8 cellular contexts compared by ENCODE assay signal in the genomic region with DNA sequence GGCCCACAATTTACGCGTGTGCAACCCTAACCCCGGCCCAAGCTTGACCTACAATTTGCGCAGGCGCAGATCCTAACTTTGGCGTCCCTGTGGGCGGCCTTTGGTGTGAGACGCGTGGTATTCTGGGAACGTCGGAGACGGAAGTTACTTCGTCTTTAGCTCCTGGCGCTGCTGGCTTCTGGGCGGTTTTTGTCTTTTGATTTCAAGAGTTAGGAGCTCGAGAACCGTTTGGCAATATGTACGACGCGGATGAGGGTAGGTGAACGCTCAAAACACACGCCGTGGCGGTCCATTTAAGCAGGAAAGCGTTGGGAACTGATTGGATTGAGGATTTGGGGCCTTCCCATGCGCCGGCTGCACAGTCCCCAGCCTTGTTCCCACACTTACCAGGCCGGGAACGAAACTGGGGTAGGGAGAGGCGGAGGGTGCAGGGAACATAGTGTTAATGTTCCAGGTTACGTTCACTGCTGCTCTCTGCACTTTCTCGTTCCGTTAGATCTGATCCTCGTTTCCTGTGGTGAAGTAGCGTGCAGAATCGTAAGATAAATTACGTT. TPM values are rescaled to one million over a fixed set of nuclear protein-coding genes. Genes with fewer than 3 reads are reported as not detected.
DNase-seq lines count a peak whose midpoint lies in the region; ATAC-seq and TF ChIP-seq lines count a peak whose summit lies in the region.

A gene (plus strand): TSS at position 147 of the 554 bp plus-strand sequence. CDS start 90 bp downstream, at position 237.

- CTCF ChIA-PET in WTC11 (lab: Charles Lee) = interaction anchor here (0.5 to 2.9 kb wide), 5 partner anchors 18 to 142 kb away, joined by 3 to 18 read pairs (median 8); a partner anchor contains a TSS

- TF ChIP-seq CTCF in WTC11 (IDR thresholded peaks at IDR 0.05) (no peak), cardiac fibroblast (IDR thresholded peaks at IDR 0.05; ENCODE audit: low read depth, low read length) (no peak)

- POLR2A ChIA-PET in WTC11 (lab: Charles Lee) = interaction anchor here (0.6 to 2.8 kb wide), 5 partner anchors 10 to 543 kb away, joined by 3 to 18 read pairs (median 6); a partner anchor contains a TSS

- H3K36me3 Mint-ChIP-seq in WTC11 (peaks cover 15% of the 10 kb centered on the region), immature natural killer cell (peaks cover 4 to 10% (median 8%) of the 10 kb centered on the region in 3 donors)

- ATAC-seq in GM18873 (IDR thresholded peaks at IDR 0.05; ENCODE audit: low FRiP score, unreplicated experiment) (peak; percentile 54), HG03139 (IDR thresholded peaks at IDR 0.05; ENCODE audit: unreplicated experiment) (peak; percentile 52), WTC11 (peak; percentile 64)

- in situ Hi-C loops in ACHN (cut with HindIII; ENCODE audit: low pct_ligation_motif_present, low pct_unique_long_range_greater_than_20kb, low sequenced_read_pairs) = no loop called here

- H3K4me3 Mint-ChIP-seq in WTC11 = peak within 1 kb of the TSS; percentile 99
- H3K4me3 Mint-ChIP-seq in immature natural killer cell = peak within 1 kb of the TSS; percentile 99 to 100 (median 100)

- peak within 1 kb of the TSS; percentile 95 to 96 for H3K4me3 ChIP-seq in cardiac fibroblast (replicated peaks in 1 of 2; ENCODE audit: low read depth in 2 of 2, low read length in 2 of 2)

- H3K27me3 Mint-ChIP-seq in WTC11 (ENCODE audit: low read depth) (no peaks in the 10 kb centered on the region; the same call in 1 of the 2 replicates), immature natural killer cell (ENCODE audit: low read depth in 3 of 3) (peaks cover 20 to 39% (median 32%) of the 10 kb centered on the region in 3 donors)

- H3K9me3 Mint-ChIP-seq in WTC11 (no peaks in the 10 kb centered on the region), immature natural killer cell (peaks cover 0 to 2% (median 0%) of the 10 kb centered on the region in 6 donors)

- DNase-seq in ACHN (peak; percentile 93), NCI-H2227 (lab: John Stamatoyannopoulos, UW; ENCODE audit: unreplicated experiment) (peak; percentile 92), WTC11 (ENCODE audit: low spot score) (peak; percentile 95), cardiac fibroblast (ENCODE audit: low read depth in 2 of 2) (peak; percentile 96), immature natural killer cell (peak; percentile 88 to 89 (median 88))
- peak; percentile 78 to 87 for DNase-seq in stimulated activated CD4-positive, alpha-beta T cell treated with anti-CD3 and anti-CD28 coated beads, Interleukin-12 subunit alpha, Interleukin-12 subunit beta, amount 100 ng/mL, for 24 hours (ENCODE audit: low read depth in 2 of 2)

- H3K4me1 Mint-ChIP-seq in WTC11 = peaks cover 25% of the 10 kb centered on the region
- H3K4me1 Mint-ChIP-seq in immature natural killer cell = peaks cover 67 to 71% of the 10 kb centered on the region in 2 donors

- H3K27ac Mint-ChIP-seq in WTC11 = peak within 1 kb of the TSS; percentile 99
- H3K27ac Mint-ChIP-seq in immature natural killer cell = peak within 1 kb of the TSS; percentile 97 to 100 (median 100)

TF ChIP-seq in WTC11, 78 proteins besides CTCF, POLR2A, EP300 and RAD21:
- 0 out of 2 replicates have a peak, but pooled peaks have one; percentile 27 for TF ChIP-seq FOXK1 (CRISPR knock-in tag; IDR thresholded peaks at IDR 0.05)
- TF ChIP-seq, protein P1, sequence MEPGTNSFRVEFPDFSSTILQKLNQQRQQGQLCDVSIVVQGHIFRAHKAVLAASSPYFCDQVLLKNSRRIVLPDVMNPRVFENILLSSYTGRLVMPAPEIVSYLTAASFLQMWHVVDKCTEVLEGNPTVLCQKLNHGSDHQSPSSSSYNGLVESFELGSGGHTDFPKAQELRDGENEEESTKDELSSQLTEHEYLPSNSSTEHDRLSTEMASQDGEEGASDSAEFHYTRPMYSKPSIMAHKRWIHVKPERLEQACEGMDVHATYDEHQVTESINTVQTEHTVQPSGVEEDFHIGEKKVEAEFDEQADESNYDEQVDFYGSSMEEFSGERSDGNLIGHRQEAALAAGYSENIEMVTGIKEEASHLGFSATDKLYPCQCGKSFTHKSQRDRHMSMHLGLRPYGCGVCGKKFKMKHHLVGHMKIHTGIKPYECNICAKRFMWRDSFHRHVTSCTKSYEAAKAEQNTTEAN (CRISPR knock-in tag; IDR thresholded peaks at IDR 0.05) = 0 out of 2 replicates have a peak, but pooled peaks have one; percentile 43
- TF ChIP-seq, protein P2, sequence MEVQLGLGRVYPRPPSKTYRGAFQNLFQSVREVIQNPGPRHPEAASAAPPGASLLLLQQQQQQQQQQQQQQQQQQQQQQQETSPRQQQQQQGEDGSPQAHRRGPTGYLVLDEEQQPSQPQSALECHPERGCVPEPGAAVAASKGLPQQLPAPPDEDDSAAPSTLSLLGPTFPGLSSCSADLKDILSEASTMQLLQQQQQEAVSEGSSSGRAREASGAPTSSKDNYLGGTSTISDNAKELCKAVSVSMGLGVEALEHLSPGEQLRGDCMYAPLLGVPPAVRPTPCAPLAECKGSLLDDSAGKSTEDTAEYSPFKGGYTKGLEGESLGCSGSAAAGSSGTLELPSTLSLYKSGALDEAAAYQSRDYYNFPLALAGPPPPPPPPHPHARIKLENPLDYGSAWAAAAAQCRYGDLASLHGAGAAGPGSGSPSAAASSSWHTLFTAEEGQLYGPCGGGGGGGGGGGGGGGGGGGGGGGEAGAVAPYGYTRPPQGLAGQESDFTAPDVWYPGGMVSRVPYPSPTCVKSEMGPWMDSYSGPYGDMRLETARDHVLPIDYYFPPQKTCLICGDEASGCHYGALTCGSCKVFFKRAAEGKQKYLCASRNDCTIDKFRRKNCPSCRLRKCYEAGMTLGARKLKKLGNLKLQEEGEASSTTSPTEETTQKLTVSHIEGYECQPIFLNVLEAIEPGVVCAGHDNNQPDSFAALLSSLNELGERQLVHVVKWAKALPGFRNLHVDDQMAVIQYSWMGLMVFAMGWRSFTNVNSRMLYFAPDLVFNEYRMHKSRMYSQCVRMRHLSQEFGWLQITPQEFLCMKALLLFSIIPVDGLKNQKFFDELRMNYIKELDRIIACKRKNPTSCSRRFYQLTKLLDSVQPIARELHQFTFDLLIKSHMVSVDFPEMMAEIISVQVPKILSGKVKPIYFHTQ (CRISPR knock-in tag; IDR thresholded peaks at IDR 0.05) = peak; percentile 22; the same call in 1 of the 2 replicates
- no peak for TF ChIP-seq GTF2I (CRISPR knock-in tag; conservative IDR thresholded peaks at IDR 0.05)
- TF ChIP-seq SOX15 (CRISPR knock-in tag; IDR thresholded peaks at IDR 0.05) = no peak
- peak; percentile 72; the same call in 1 of the 2 replicates for TF ChIP-seq CREM (CRISPR knock-in tag; IDR thresholded peaks at IDR 0.05)
- TF ChIP-seq IRF2 (CRISPR knock-in tag; IDR thresholded peaks at IDR 0.05; ENCODE audit: borderline replicate concordance, low read depth) = no peak
- TF ChIP-seq GABPB1 (CRISPR knock-in tag; IDR thresholded peaks at IDR 0.05) = peak; percentile 29; the same call in 1 of the 2 replicates
- peak; percentile 65 for TF ChIP-seq SP1 (CRISPR knock-in tag; conservative IDR thresholded peaks at IDR 0.05)
- TF ChIP-seq, protein P3, sequence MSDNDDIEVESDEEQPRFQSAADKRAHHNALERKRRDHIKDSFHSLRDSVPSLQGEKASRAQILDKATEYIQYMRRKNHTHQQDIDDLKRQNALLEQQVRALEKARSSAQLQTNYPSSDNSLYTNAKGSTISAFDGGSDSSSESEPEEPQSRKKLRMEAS (CRISPR knock-in tag; IDR thresholded peaks at IDR 0.05) = peak; percentile 67
- TF ChIP-seq GRHL2 (CRISPR knock-in tag; IDR thresholded peaks at IDR 0.05; ENCODE audit: insufficient replicate concordance, severe bottlenecking) = no peak
- TF ChIP-seq RELA (CRISPR knock-in tag; IDR thresholded peaks at IDR 0.05; ENCODE audit: borderline replicate concordance) = no peak
- TF ChIP-seq TEAD1 (CRISPR knock-in tag; IDR thresholded peaks at IDR 0.05) = 0 out of 2 replicates have a peak, but pooled peaks have one; percentile 15
- TF ChIP-seq, protein P4, sequence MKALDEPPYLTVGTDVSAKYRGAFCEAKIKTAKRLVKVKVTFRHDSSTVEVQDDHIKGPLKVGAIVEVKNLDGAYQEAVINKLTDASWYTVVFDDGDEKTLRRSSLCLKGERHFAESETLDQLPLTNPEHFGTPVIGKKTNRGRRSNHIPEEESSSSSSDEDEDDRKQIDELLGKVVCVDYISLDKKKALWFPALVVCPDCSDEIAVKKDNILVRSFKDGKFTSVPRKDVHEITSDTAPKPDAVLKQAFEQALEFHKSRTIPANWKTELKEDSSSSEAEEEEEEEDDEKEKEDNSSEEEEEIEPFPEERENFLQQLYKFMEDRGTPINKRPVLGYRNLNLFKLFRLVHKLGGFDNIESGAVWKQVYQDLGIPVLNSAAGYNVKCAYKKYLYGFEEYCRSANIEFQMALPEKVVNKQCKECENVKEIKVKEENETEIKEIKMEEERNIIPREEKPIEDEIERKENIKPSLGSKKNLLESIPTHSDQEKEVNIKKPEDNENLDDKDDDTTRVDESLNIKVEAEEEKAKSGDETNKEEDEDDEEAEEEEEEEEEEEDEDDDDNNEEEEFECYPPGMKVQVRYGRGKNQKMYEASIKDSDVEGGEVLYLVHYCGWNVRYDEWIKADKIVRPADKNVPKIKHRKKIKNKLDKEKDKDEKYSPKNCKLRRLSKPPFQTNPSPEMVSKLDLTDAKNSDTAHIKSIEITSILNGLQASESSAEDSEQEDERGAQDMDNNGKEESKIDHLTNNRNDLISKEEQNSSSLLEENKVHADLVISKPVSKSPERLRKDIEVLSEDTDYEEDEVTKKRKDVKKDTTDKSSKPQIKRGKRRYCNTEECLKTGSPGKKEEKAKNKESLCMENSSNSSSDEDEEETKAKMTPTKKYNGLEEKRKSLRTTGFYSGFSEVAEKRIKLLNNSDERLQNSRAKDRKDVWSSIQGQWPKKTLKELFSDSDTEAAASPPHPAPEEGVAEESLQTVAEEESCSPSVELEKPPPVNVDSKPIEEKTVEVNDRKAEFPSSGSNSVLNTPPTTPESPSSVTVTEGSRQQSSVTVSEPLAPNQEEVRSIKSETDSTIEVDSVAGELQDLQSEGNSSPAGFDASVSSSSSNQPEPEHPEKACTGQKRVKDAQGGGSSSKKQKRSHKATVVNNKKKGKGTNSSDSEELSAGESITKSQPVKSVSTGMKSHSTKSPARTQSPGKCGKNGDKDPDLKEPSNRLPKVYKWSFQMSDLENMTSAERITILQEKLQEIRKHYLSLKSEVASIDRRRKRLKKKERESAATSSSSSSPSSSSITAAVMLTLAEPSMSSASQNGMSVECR (CRISPR knock-in tag; IDR thresholded peaks at IDR 0.05; ENCODE audit: borderline replicate concordance) = 0 out of 2 replicates have a peak, but pooled peaks have one; percentile 36
- TF ChIP-seq FOXP1 (CRISPR knock-in tag; IDR thresholded peaks at IDR 0.05; ENCODE audit: borderline replicate concordance) = 0 out of 2 replicates have a peak, but pooled peaks have one; percentile 36
- no peak for TF ChIP-seq ZNF263 (CRISPR knock-in tag; IDR thresholded peaks at IDR 0.05; ENCODE audit: low read depth)

RNA-seq across cellular contexts. Expression of the gene that starts here (rescaled TPM):
- total RNA-seq in WTC11 (2021) = 97.0 to 117 TPM (median 98.1 TPM) in 3 replicates
- polyA plus RNA-seq in immature natural killer cell = 10 to 100 TPM; 40.7 to 71.6 (median 68.8) TPM

Comparison
In these comparisons a context has a peak if more than half of its experiments do, and no peak if none do; other contexts are left out.
1. Peak in every context shown above with its lines: DNase-seq, ATAC-seq and H3K4me3 ChIP-seq.